In the genomic region with DNA sequence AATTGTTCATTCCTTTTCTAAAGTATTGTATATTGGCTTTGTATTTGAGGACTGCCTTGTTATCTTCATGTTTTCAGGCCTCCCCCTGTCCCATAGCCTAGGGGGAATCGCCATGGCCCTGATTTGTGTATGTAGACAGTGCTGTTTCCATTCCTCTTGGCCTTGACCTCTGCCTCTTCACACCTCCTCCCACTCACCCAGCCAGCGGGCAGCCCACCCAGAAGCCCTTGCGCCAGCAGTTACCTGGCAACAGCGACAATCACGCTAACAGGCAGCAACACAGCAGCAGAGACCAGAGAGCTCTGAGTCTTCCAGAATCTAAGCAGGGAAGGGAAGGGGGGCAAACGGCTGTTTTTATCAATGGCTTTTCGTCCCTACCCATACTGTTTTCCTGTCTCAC, we compare ENCODE assay signal across 18 cellular contexts. TPM values are rescaled to one million over a fixed set of nuclear protein-coding genes. Genes with fewer than 3 reads are reported as not detected.
DNase-seq lines count a peak whose midpoint lies in the region; ATAC-seq and TF ChIP-seq lines count a peak whose summit lies in the region.
"Had no signal": no experiment of that assay in that cellular context is flagged by ENCODE, and none has a peak within 500 bp of the region (broad histone marks: within the 10 kb centered on the region; RNA-seq: fewer than 3 reads in every experiment).

No MANE protein-coding gene starts in this region.

- H3K36me3 ChIP-seq in brain microvascular endothelial cell (replicated peaks), result no peaks in the 10 kb centered on the region
- H3K36me3 ChIP-seq in neuronal stem cell (replicated peaks in 1 of 2; ENCODE audit: control insufficient read depth in 2 of 2, insufficient read depth in 2 of 2, low read length in 2 of 2), result no peaks in the 10 kb centered on the region
- H3K36me3 ChIP-seq: BLaER1 treated with 17β-estradiol and CSF1 and Interleukin-3, amounts not matched to agents 10 nM and 100 nM; gastroesophageal sphincter had no signal

- H3K4me3 Mint-ChIP-seq in activated CD4-positive, alpha-beta T cell treated with anti-CD3 and anti-CD28 coated beads, Interleukin-2, amount 10 ng/mL, durations not matched to agents 24 days and 14 days, result no peak overlapping the region
- H3K4me3 Mint-ChIP-seq in activated naive CD4-positive, alpha-beta T cell treated with anti-CD3 and anti-CD28 coated beads, Interleukin-2, amount 10 ng/mL, durations not matched to agents 7 days and 5 days, result no peak overlapping the region
- H3K4me3 Mint-ChIP-seq: activated T-helper 17 cell treated with anti-CD3 and anti-CD28 coated beads, Interleukin-2, amount 50 U/mL, for 72 hours; HFFc6 had no signal

- H3K4me1 Mint-ChIP-seq in activated CD4-positive, alpha-beta T cell treated with anti-CD3 and anti-CD28 coated beads, Interleukin-2, amount 10 ng/mL, durations not matched to agents 24 days and 14 days, result peaks cover 2% of the 10 kb centered on the region
- no peaks in the 10 kb centered on the region for H3K4me1 Mint-ChIP-seq in activated naive CD4-positive, alpha-beta T cell treated with anti-CD3 and anti-CD28 coated beads, Interleukin-2, amount 10 ng/mL, durations not matched to agents 7 days and 5 days
- H3K4me1 Mint-ChIP-seq: activated T-helper 17 cell treated with anti-CD3 and anti-CD28 coated beads, Interleukin-2, amount 50 U/mL, for 72 hours had no signal

- H2BK12ac ChIP-seq in neuronal stem cell (ENCODE audit: low read length), result no peak overlapping the region

- H2BK5ac ChIP-seq in neuronal stem cell (ENCODE audit: low read length), result no peak overlapping the region

- peaks cover 3% of the 10 kb centered on the region for H3K9me3 Mint-ChIP-seq in activated CD4-positive, alpha-beta T cell treated with anti-CD3 and anti-CD28 coated beads, Interleukin-2, amount 10 ng/mL, durations not matched to agents 24 days and 14 days
- no peaks in the 10 kb centered on the region for H3K9me3 Mint-ChIP-seq in activated naive CD4-positive, alpha-beta T cell treated with anti-CD3 and anti-CD28 coated beads, Interleukin-2, amount 10 ng/mL, durations not matched to agents 7 days and 5 days
- H3K9me3 Mint-ChIP-seq: activated T-helper 17 cell treated with anti-CD3 and anti-CD28 coated beads, Interleukin-2, amount 50 U/mL, for 72 hours; HFFc6 had no signal

- H3K4ac ChIP-seq in neuronal stem cell (ENCODE audit: low read length), result no peak overlapping the region

- CTCF ChIA-PET in activated naive CD4-positive, alpha-beta T cell treated with anti-CD3 and anti-CD28 coated beads, Interleukin-2, amount 10 ng/mL, durations not matched to agents 7 days and 5 days (lab: Charles Lee), result no interaction called here

- H3K27ac ChIP-seq in brain microvascular endothelial cell, result no peak overlapping the region
- no peak overlapping the region for H3K27ac ChIP-seq in neuronal stem cell (replicated peaks; ENCODE audit: low read length)
- H3K27ac ChIP-seq: BLaER1 treated with 17β-estradiol and CSF1 and Interleukin-3, amounts not matched to agents 10 nM and 100 nM; gastroesophageal sphincter had no signal

- no peak overlapping the region for H2AK5ac ChIP-seq in neuronal stem cell (ENCODE audit: low read depth, low read length)

- peaks cover 4 to 11% of the 10 kb centered on the region in 2 donors for H3K4me1 ChIP-seq in neuronal stem cell (ENCODE audit: control insufficient read depth in 2 of 2, insufficient read depth in 1 of 2, low read depth in 1 of 2, low read length in 2 of 2)
- H3K4me1 ChIP-seq: BLaER1 treated with 17β-estradiol and CSF1 and Interleukin-3, amounts not matched to agents 10 nM and 100 nM; gastroesophageal sphincter had no signal

- H2AFZ ChIP-seq in neuronal stem cell (ENCODE audit: low read length), result peak overlapping the region; percentile 18

- H2BK15ac ChIP-seq in neuronal stem cell (ENCODE audit: low read length), result no peak overlapping the region

- H3K4me2 ChIP-seq in neuronal stem cell (ENCODE audit: insufficient read depth, low read length, poor library complexity, severe bottlenecking), result no peak overlapping the region
- H3K4me2 ChIP-seq: BLaER1 treated with 17β-estradiol and CSF1 and Interleukin-3, amounts not matched to agents 10 nM and 100 nM had no signal

- peaks cover 2% of the 10 kb centered on the region for H3K27me3 Mint-ChIP-seq in activated CD4-positive, alpha-beta T cell treated with anti-CD3 and anti-CD28 coated beads, Interleukin-2, amount 10 ng/mL, durations not matched to agents 24 days and 14 days
- peaks cover 4% of the 10 kb centered on the region for H3K27me3 Mint-ChIP-seq in activated naive CD4-positive, alpha-beta T cell treated with anti-CD3 and anti-CD28 coated beads, Interleukin-2, amount 10 ng/mL, durations not matched to agents 7 days and 5 days
- H3K27me3 Mint-ChIP-seq: activated T-helper 17 cell treated with anti-CD3 and anti-CD28 coated beads, Interleukin-2, amount 50 U/mL, for 72 hours had no signal

- peak overlapping the region; percentile 36 for H3K9ac ChIP-seq in neuronal stem cell (ENCODE audit: low read depth, low read length, poor library complexity)
- H3K9ac ChIP-seq: BLaER1 treated with 17β-estradiol and CSF1 and Interleukin-3, amounts not matched to agents 10 nM and 100 nM had no signal

- no peak for TF ChIP-seq CTCF in brain microvascular endothelial cell (IDR thresholded peaks at IDR 0.05; ENCODE audit: low read depth, low read length, missing control alignments)

- H3K27ac Mint-ChIP-seq in activated CD4-positive, alpha-beta T cell treated with anti-CD3 and anti-CD28 coated beads, Interleukin-2, amount 10 ng/mL, durations not matched to agents 24 days and 14 days, result no peak overlapping the region
- H3K27ac Mint-ChIP-seq in activated naive CD4-positive, alpha-beta T cell treated with anti-CD3 and anti-CD28 coated beads, Interleukin-2, amount 10 ng/mL, durations not matched to agents 7 days and 5 days, result no peak overlapping the region
- H3K27ac Mint-ChIP-seq: activated T-helper 17 cell treated with anti-CD3 and anti-CD28 coated beads, Interleukin-2, amount 50 U/mL, for 72 hours; HFFc6 had no signal

- ATAC-seq in GM18867 (IDR thresholded peaks at IDR 0.05; ENCODE audit: unreplicated experiment), result peak; percentile 99
- ATAC-seq in HG02840 (IDR thresholded peaks at IDR 0.05; ENCODE audit: low FRiP score, unreplicated experiment), result no peak
- ATAC-seq: activated T-helper 17 cell treated with anti-CD3 and anti-CD28 coated beads, Interleukin-2, amount 50 U/mL, for 72 hours; gastroesophageal sphincter had no signal

- no peak overlapping the region for H3K23ac ChIP-seq in neuronal stem cell (ENCODE audit: low read depth, low read length, poor library complexity)

- no peak overlapping the region for H3K18ac ChIP-seq in neuronal stem cell (ENCODE audit: low read length)

- H3K27me3 ChIP-seq in brain microvascular endothelial cell (replicated peaks) (no peaks in the 10 kb centered on the region), neuronal stem cell (ENCODE audit: control insufficient read depth in 3 of 3, insufficient read depth in 3 of 3, low read depth in 1 of 3, low read length in 3 of 3) (no peaks in the 10 kb centered on the region)
- H3K27me3 ChIP-seq: BLaER1 treated with 17β-estradiol and CSF1 and Interleukin-3, amounts not matched to agents 10 nM and 100 nM; gastroesophageal sphincter had no signal

- H3K4me3 ChIP-seq in brain microvascular endothelial cell (ENCODE audit: low read depth, low read length), result no peak overlapping the region
- H3K4me3 ChIP-seq in neuronal stem cell (ENCODE audit: low read length in 2 of 2), result no peak overlapping the region
- H3K4me3 ChIP-seq: BLaER1 treated with 17β-estradiol and CSF1 and Interleukin-3, amounts not matched to agents 10 nM and 100 nM; gastroesophageal sphincter had no signal

- in situ Hi-C loops in brain microvascular endothelial cell (cut with HindIII; ENCODE audit: low pct_ligation_motif_present, low sequenced_read_pairs), result no loop called here

- no peaks in the 10 kb centered on the region for H3K79me1 ChIP-seq in neuronal stem cell (ENCODE audit: low read depth, low read length)

- H4K8ac ChIP-seq in neuronal stem cell (ENCODE audit: low read depth, low read length), result no peak overlapping the region

- peaks cover 0 to 2% of the 10 kb centered on the region in 2 donors for H3K9me3 ChIP-seq in neuronal stem cell (replicated peaks in 1 of 2; ENCODE audit: control insufficient read depth in 2 of 2, insufficient read depth in 1 of 2, low read depth in 1 of 2, low read length in 2 of 2)

- H3K36me3 Mint-ChIP-seq in activated CD4-positive, alpha-beta T cell treated with anti-CD3 and anti-CD28 coated beads, Interleukin-2, amount 10 ng/mL, durations not matched to agents 24 days and 14 days (ENCODE audit: low read depth), result no peaks in the 10 kb centered on the region
- H3K36me3 Mint-ChIP-seq in activated naive CD4-positive, alpha-beta T cell treated with anti-CD3 and anti-CD28 coated beads, Interleukin-2, amount 10 ng/mL, durations not matched to agents 7 days and 5 days, result no peaks in the 10 kb centered on the region

- DNase-seq in NCI-H1417 treated with DMSO at 0.1 percent for 48 hours (lab: John Stamatoyannopoulos, UW) (peak; percentile 9), brain microvascular endothelial cell (peak; percentile 25), neuronal stem cell (ENCODE audit: low spot score) (no peak), C1 segment of cervical spinal cord (lab: John Stamatoyannopoulos, UW) (no peak)
- no peak for DNase-seq in activated CD4-positive, alpha-beta T cell treated with anti-CD3 and anti-CD28 coated beads, Interleukin-2, amount 10 ng/mL, durations not matched to agents 24 days and 14 days
- DNase-seq in activated naive CD4-positive, alpha-beta T cell treated with anti-CD3 and anti-CD28 coated beads, Interleukin-2, amount 10 ng/mL, durations not matched to agents 7 days and 5 days, result no peak
- DNase-seq: activated CD4-positive, alpha-beta T cell treated with anti-CD3 and anti-CD28 coated beads, Interleukin-2, amount 50 U/mL, for 1 hour; effector CD8-positive, alpha-beta T cell; HFFc6; kidney glomerular epithelial cell; MV-4-11 had no signal

- no peak overlapping the region for H4K91ac ChIP-seq in neuronal stem cell (ENCODE audit: low read depth, low read length, poor library complexity)

- H3K14ac ChIP-seq in neuronal stem cell (ENCODE audit: low read length), result no peak overlapping the region

- H2BK120ac ChIP-seq in neuronal stem cell (ENCODE audit: low read depth, low read length), result no peak overlapping the region

- intact Hi-C loops in activated CD4-positive, alpha-beta T cell treated with anti-CD3 and anti-CD28 coated beads, Interleukin-2, amount 10 ng/mL, durations not matched to agents 24 days and 14 days (cut with micrococcal nuclease), result no loop called here

- WGBS in neuronal stem cell (ENCODE audit: extremely low coverage in 2 of 2, insufficient read length in 2 of 2, insufficient replicate concordance in 1 of 2), 2 donors, result no CpG with 5 or more reads among the region's 7 CpGs

RNA-seq across cellular contexts. Expression of gene NPL, which starts 50.0 kb away (rescaled TPM):
- polyA plus RNA-seq in neuronal stem cell (2013, experiment 1 of 2), result 2.9 TPM
- 3.3 TPM for polyA plus RNA-seq in neuronal stem cell (2013, experiment 2 of 2)
- 4.4 and 5.5 TPM in 2 replicates for total RNA-seq in activated CD4-positive, alpha-beta T cell treated with anti-CD3 and anti-CD28 coated beads, Interleukin-2, amount 10 ng/mL, durations not matched to agents 24 days and 14 days

RNA-seq across cellular contexts. Expression of gene RGS8, which starts 55.2 kb away (rescaled TPM):
- 0.56 TPM for polyA plus RNA-seq in neuronal stem cell (2013, experiment 1 of 2)
- polyA plus RNA-seq in neuronal stem cell (2013, experiment 2 of 2), result 0.50 TPM
- total RNA-seq in activated CD4-positive, alpha-beta T cell treated with anti-CD3 and anti-CD28 coated beads, Interleukin-2, amount 10 ng/mL, durations not matched to agents 24 days and 14 days, result not detected in 2 replicates
- total RNA-seq: gastroesophageal sphincter, HFFc6, NCI-H460, skeletal muscle tissue had no signal

Comparison
In these comparisons a context has a peak if more than half of its experiments do, and no peak if none do; other contexts are left out.
1. DNase-seq: peak in NCI-H1417 treated with DMSO at 0.1 percent for 48 hours (single experiment) and brain microvascular endothelial cell (single experiment); none in neuronal stem cell (single experiment), activated CD4-positive, alpha-beta T cell treated with anti-CD3 and anti-CD28 coated beads, Interleukin-2, amount 10 ng/mL, durations not matched to agents 24 days and 14 days (single experiment), activated naive CD4-positive, alpha-beta T cell treated with anti-CD3 and anti-CD28 coated beads, Interleukin-2, amount 10 ng/mL, durations not matched to agents 7 days and 5 days (single experiment) and C1 segment of cervical spinal cord (0 of 14).